In the genomic region with DNA sequence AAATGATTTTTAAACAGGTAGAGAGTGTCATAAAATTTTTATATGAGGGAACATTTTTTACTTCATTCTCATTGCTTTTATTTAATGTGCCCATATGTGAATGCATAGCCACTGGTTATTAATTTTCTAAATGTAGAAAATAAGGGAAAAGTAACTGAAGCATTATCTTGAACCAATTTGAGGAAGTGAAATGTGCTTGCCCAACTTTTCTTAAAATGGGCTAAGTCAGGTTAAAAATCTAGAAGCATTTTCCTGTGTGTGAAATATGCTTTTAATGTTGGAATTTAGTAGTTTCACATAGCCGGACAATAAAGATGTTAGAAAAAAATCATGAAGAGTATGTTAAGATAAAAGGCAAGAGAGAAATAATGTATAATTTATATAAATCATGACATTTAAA, we compare ENCODE assay signal across 1 cellular context.
TF ChIP-seq lines count a peak whose summit lies in the region.

No MANE protein-coding gene starts in this region.

TF ChIP-seq in GM12878, 131 proteins besides CTCF, POLR2A, EP300 and RAD21:
- peak; percentile 71; the same call in 1 of the 2 replicates for TF ChIP-seq SPI1 (IDR thresholded peaks at IDR 0.05; ENCODE audit: borderline replicate concordance, insufficient read depth, low read depth, low read length)
- TF ChIP-seq, protein P1, sequence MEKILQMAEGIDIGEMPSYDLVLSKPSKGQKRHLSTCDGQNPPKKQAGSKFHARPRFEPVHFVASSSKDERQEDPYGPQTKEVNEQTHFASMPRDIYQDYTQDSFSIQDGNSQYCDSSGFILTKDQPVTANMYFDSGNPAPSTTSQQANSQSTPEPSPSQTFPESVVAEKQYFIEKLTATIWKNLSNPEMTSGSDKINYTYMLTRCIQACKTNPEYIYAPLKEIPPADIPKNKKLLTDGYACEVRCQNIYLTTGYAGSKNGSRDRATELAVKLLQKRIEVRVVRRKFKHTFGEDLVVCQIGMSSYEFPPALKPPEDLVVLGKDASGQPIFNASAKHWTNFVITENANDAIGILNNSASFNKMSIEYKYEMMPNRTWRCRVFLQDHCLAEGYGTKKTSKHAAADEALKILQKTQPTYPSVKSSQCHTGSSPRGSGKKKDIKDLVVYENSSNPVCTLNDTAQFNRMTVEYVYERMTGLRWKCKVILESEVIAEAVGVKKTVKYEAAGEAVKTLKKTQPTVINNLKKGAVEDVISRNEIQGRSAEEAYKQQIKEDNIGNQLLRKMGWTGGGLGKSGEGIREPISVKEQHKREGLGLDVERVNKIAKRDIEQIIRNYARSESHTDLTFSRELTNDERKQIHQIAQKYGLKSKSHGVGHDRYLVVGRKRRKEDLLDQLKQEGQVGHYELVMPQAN (conservative IDR thresholded peaks at IDR 0.05): no peak
